In genomic region chr9:95511952-95512750, GRCh38 we compare ENCODE assay signal across 9 cellular contexts. TPM values are rescaled to one million over a fixed set of nuclear protein-coding genes. Genes with fewer than 3 reads are reported as not detected.
DNase-seq lines count a peak whose midpoint lies in the region; ATAC-seq, FAIRE-seq and TF ChIP-seq lines count a peak whose summit lies in the region.
"Had no signal": no experiment of that assay in that cellular context is flagged by ENCODE, and none has a peak within 500 bp of the region (broad histone marks: within the 10 kb centered on the region; RNA-seq: fewer than 3 reads in every experiment).

No MANE protein-coding gene starts in this region.

- DNase-seq in AG09309 (ENCODE audit: low read depth) (no peak), HFF-Myc (ENCODE audit: extremely low read depth, low read depth) (no peak), keratinocyte (ENCODE audit: low read depth, low spot score) (no peak), transverse colon (no peak), islet precursor cell (no peak), LoVo (ENCODE audit: low spot score) (no peak)
- peak; percentile 40 for DNase-seq in activated naive CD8-positive, alpha-beta T cell treated with anti-CD3 and anti-CD28 coated beads for 36 hours

- peak overlapping the region; percentile 95 for H3K27ac Mint-ChIP-seq in activated naive CD8-positive, alpha-beta T cell treated with anti-CD3 and anti-CD28 coated beads for 36 hours

- no peak for FAIRE-seq in keratinocyte (lab: Jason Lieb, UNC)

- no peak for TF ChIP-seq EP300 in transverse colon (IDR thresholded peaks at IDR 0.05; ENCODE audit: low read depth)

- dilution Hi-C loops in keratinocyte (cut with MboI; ENCODE audit: extremely low pct_ligation_motif_present, low sequenced_read_pairs) = no loop called here

- ATAC-seq in GM21390 (IDR thresholded peaks at IDR 0.05; ENCODE audit: unreplicated experiment) = no peak

- no peaks in the 10 kb centered on the region for H3K9me3 ChIP-seq in keratinocyte (ENCODE audit: control insufficient read depth, low read depth, low read length)
- no peaks in the 10 kb centered on the region for H3K9me3 ChIP-seq in transverse colon
- H3K9me3 ChIP-seq: ovary had no signal

- peaks cover 40% of the 10 kb centered on the region for H3K4me1 Mint-ChIP-seq in activated naive CD8-positive, alpha-beta T cell treated with anti-CD3 and anti-CD28 coated beads for 36 hours

- H3K4me3 Mint-ChIP-seq in activated naive CD8-positive, alpha-beta T cell treated with anti-CD3 and anti-CD28 coated beads for 36 hours = peak overlapping the region; percentile 85

- H3K27ac ChIP-seq in keratinocyte (ENCODE audit: control insufficient read depth, insufficient read depth, low read length) (peak overlapping the region; percentile 89), transverse colon (peak overlapping the region; percentile 91 to 95 (median 93))

- peak overlapping the region; percentile 100 for H3K4me3 ChIP-seq in AG09309 (ENCODE audit: control insufficient read depth, low read depth, low read length)
- H3K4me3 ChIP-seq in HFF-Myc (replicated peaks; ENCODE audit: low read depth, low read length) = peak overlapping the region; percentile 70
- H3K4me3 ChIP-seq in keratinocyte (ENCODE audit: control insufficient read depth in 2 of 3, extremely low read depth in 1 of 3, insufficient read depth in 2 of 3, low read depth in 1 of 3, low read length in 3 of 3) = peak overlapping the region; percentile 69 to 94 (median 93)
- peak overlapping the region in 3 of 4 donors; percentile 84 to 97 (median 89) for H3K4me3 ChIP-seq in transverse colon

- H3K9ac ChIP-seq in keratinocyte (ENCODE audit: control insufficient read depth, extremely low read depth, insufficient read depth, low read length) = peak overlapping the region; percentile 89

- H3K27me3 Mint-ChIP-seq in activated naive CD8-positive, alpha-beta T cell treated with anti-CD3 and anti-CD28 coated beads for 36 hours = peaks cover 17% of the 10 kb centered on the region

- H3K79me2 ChIP-seq in keratinocyte (ENCODE audit: control insufficient read depth, insufficient read depth, low read length) = no peaks in the 10 kb centered on the region

- in situ Hi-C loops in transverse colon (cut with MboI; ENCODE audit: low pct_ligation_motif_present in 1 of 4, low pct_unique_long_range_greater_than_20kb in 1 of 4, low sequenced_read_pairs in 3 of 4) = loop anchor here in 2 of 4 donors (10.0 to 25.0 kb wide), 2 partner anchors 200 to 363 kb away; partner anchors contain the start of genes ERCC6L2 (in 1 of the 2) and FANCC (in 1 of the 2)

- H3K4me1 ChIP-seq in keratinocyte (ENCODE audit: control insufficient read depth, extremely low read depth, insufficient read depth, low read length) (peaks cover 21% of the 10 kb centered on the region), transverse colon (peaks cover 6 to 31% (median 25%) of the 10 kb centered on the region in 4 donors)

- H3K27me3 ChIP-seq in keratinocyte (ENCODE audit: control insufficient read depth, extremely low read depth, insufficient read depth, low read length) = no peaks in the 10 kb centered on the region
- peaks cover 16% of the 10 kb centered on the region for H3K27me3 ChIP-seq in transverse colon
- H3K27me3 ChIP-seq: ovary had no signal

- peak overlapping the region; percentile 100 for H3K4me2 ChIP-seq in keratinocyte (ENCODE audit: control insufficient read depth, extremely low read depth, insufficient read depth, low read depth, low read length)

- H3K9me3 Mint-ChIP-seq in activated naive CD8-positive, alpha-beta T cell treated with anti-CD3 and anti-CD28 coated beads for 36 hours = no peaks in the 10 kb centered on the region

- no peaks in the 10 kb centered on the region for H4K20me1 ChIP-seq in keratinocyte (ENCODE audit: control insufficient read depth, extremely low read depth, insufficient read depth, low read length)

- TF ChIP-seq POLR2A in transverse colon (IDR thresholded peaks at IDR 0.05) = no peak

- H2AFZ ChIP-seq in keratinocyte (ENCODE audit: control insufficient read depth, low read length) = peak overlapping the region; percentile 83

- no peaks in the 10 kb centered on the region for H3K9me1 ChIP-seq in keratinocyte (ENCODE audit: control insufficient read depth, extremely low read depth, insufficient read depth, low read length)

- TF ChIP-seq CTCF in AG09309 (IDR thresholded peaks at IDR 0.05; ENCODE audit: control insufficient read depth, insufficient read depth, low read depth, low read length, missing control alignments) = no peak
- TF ChIP-seq CTCF in HFF-Myc (IDR thresholded peaks at IDR 0.05; ENCODE audit: low read depth, low read length, missing control alignments) = no peak
- no peak for TF ChIP-seq CTCF in keratinocyte (optimal IDR thresholded peaks at IDR 0.05 in 1 of 3, IDR thresholded peaks at IDR 0.05 in 1 of 3, conservative IDR thresholded peaks at IDR 0.05 in 1 of 3; ENCODE audit: extremely low read depth in 1 of 3, insufficient read depth in 2 of 3, low read length in 3 of 3)
- TF ChIP-seq CTCF in transverse colon (IDR thresholded peaks at IDR 0.05) = no peak

- peaks cover 23% of the 10 kb centered on the region for H3K36me3 Mint-ChIP-seq in activated naive CD8-positive, alpha-beta T cell treated with anti-CD3 and anti-CD28 coated beads for 36 hours

- H3K36me3 ChIP-seq in keratinocyte (ENCODE audit: control insufficient read depth in 2 of 2, extremely low read depth in 1 of 2, insufficient read depth in 2 of 2, low read length in 2 of 2) (no peaks in the 10 kb centered on the region), transverse colon (no peaks in the 10 kb centered on the region)
- H3K36me3 ChIP-seq: ovary had no signal

- 54 to 68% methylated on average over 7 to 30 of the region's 30 CpGs for WGBS in transverse colon (ENCODE audit: low coverage in 1 of 2), 2 donors

- intact Hi-C loops in transverse colon (cut with DNase I; ENCODE audit: low total_unique reads) = loop anchor here (10.0 kb wide), 1 partner anchor 197 kb away; the partner anchor contains the start of gene FANCC

RNA-seq across cellular contexts. Expression of gene PTCH1, which starts 4.6 kb away (rescaled TPM):
- total RNA-seq in activated naive CD8-positive, alpha-beta T cell treated with anti-CD3 and anti-CD28 coated beads for 36 hours = 1 to 10 TPM; 4.8 to 6.1 TPM
- polyA plus RNA-seq in keratinocyte = 0.82 to 1.7 TPM (median 1.5 TPM) in 3 replicates
- polyA plus RNA-seq in keratinocyte (2011; ENCODE audit: low read depth) = 2.2 TPM
- polyA plus RNA-seq in keratinocyte (2011; cell fraction: cytosol; rRNA removed) = 0.91 and 1.1 TPM in 2 replicates
- 5.1 and 5.9 TPM in 2 replicates for polyA plus RNA-seq in keratinocyte (2011; cell fraction: nucleus; rRNA removed)
- polyA plus RNA-seq in keratinocyte (2012; ENCODE audit: low replicate concordance) = 1.6 and 2.7 TPM in 2 replicates
- polyA minus RNA-seq in keratinocyte = 1.3 to 11.4 TPM (median 8.5 TPM) in 3 replicates
- 9.8 TPM for polyA minus RNA-seq in keratinocyte (2011; cell fraction: cytosol; rRNA and poly(A)+ RNA removed)
- 6.8 and 15.2 TPM in 2 replicates for polyA minus RNA-seq in keratinocyte (2011; cell fraction: nucleus; rRNA and poly(A)+ RNA removed)
- total RNA-seq in transverse colon = 10 to 100 TPM; 12.3 to 50.9 (median 26.4) TPM
